8 cellular contexts compared by ENCODE assay signal in the genomic region with DNA sequence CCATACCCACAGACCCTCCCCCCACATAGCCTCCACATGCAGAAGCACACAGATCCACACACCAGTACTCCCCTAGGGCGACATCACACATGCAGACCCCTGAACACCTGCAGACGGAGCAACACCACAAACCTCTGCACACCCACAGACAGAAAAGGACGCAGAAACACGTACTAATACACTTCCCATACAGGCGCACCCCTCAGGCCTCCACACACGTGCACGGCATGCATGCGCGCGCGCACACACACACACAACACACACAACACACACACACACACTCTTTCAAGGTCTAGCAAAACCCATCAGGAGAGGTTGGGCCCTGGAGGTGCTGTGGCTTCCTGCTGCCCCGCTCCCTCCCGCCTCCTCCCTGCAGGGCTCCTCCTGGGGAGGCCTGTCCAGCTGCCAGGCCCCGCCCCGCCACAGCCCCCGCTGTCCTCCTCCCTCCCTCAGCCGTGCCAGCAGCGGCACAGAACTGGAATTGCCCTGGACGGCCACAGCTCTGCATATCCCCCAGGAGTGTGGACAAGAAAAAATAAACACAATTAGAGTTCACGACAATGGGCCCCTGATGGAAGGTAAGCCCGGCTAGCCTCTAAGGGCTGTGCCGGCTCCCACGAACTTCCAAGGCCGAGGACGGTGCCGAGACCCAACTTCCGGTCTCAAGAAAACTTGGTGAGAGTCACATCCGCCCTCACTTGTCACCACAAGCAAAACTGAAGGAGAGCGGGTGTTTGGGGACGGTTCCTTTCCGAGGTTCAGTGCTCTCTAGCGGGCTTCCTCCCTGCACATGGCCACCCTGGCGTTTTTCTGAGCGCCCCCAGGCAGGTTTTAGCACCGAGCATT.
DNase-seq lines count a peak whose midpoint lies in the region; ATAC-seq and TF ChIP-seq lines count a peak whose summit lies in the region.

No MANE protein-coding gene starts in this region.

- peak; percentile 58 for ATAC-seq in GM19468 (IDR thresholded peaks at IDR 0.05; ENCODE audit: extremely low read depth, unreplicated experiment)

- H3K4me3 ChIP-seq in foreskin fibroblast (ENCODE audit: low read depth in 1 of 2, low read length in 2 of 2): peak overlapping the region; percentile 87 to 92
- H3K4me3 ChIP-seq in neuron (ENCODE audit: low read length): peak overlapping the region; percentile 79

- DNase-seq in COR-L47 (lab: John Stamatoyannopoulos, UW): peak; percentile 69
- peak; percentile 52 for DNase-seq in HS-5 (ENCODE audit: low read depth)
- peak; percentile 78 to 87 for DNase-seq in SHP77 (lab: John Stamatoyannopoulos, UW)
- DNase-seq in activated effector memory CD4-positive, alpha-beta T cell treated with anti-CD3 and anti-CD28 coated beads, Interleukin-2, amount 50 U/mL, for 16 hours: peak; percentile 89
- peak; percentile 88 to 94 for DNase-seq in foreskin fibroblast
- peak; percentile 75 for DNase-seq in superior temporal gyrus (ENCODE audit: extremely low spot score)

- peaks cover 14% of the 10 kb centered on the region for H3K36me3 ChIP-seq in neuron (ENCODE audit: insufficient read depth, low read length)

- H3K9me3 ChIP-seq in neuron (ENCODE audit: low read length): no peaks in the 10 kb centered on the region

- H3K27me3 ChIP-seq in neuron (ENCODE audit: insufficient read depth, low read length): no peaks in the 10 kb centered on the region

- peak; percentile 14 for TF ChIP-seq CTCF in foreskin fibroblast (IDR thresholded peaks at IDR 0.05; ENCODE audit: low read depth, low read length)

- peaks cover 58% of the 10 kb centered on the region for H3K4me1 ChIP-seq in neuron (ENCODE audit: insufficient read depth, low read length)

- H2AFZ ChIP-seq in neuron (ENCODE audit: low read depth, low read length): peak overlapping the region; percentile 35

Comparison
In these comparisons a context has a peak if more than half of its experiments do, and no peak if none do; other contexts are left out.
1. Peak in every context shown above with its lines: DNase-seq, ATAC-seq and H3K4me3 ChIP-seq.